In the genomic region with DNA sequence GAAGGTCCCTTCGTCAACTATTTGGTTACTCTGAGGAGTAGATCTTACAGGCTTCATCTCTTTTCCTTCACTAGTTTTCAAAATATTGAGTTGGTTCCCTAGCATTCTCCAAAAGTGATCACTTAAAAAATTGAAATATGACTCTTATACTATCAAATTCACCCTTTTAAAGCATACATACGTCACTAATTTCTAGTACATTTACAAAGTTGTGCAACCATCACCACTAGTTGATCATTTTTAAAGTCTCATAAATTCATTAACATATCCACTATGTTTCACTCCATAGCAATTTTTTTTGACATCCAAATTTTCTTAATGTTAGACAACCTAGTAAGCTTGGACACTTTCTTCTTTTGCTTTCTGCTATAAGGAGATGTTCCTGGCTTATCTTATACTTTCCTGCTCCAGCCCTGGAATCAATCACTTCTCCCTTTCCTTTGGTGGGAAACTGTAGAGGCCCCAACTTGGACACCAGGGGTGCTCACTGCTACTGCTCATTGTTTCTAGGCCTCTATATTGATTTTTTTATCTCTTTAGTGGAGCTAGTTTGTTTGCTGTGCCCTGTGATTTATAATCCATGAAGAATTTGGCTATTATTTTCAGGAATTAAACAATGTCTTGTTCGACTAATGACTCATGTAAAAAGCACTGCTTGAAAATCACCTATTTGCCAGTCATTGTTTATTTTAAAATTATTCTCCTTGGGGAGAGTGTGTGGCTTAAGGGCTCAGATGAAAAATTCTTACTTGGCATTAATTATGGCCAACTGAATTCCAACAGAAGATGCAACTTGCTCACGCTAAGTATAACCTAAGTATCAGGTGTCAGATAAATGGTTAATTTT, we compare ENCODE assay signal across 9 cellular contexts. TPM values are rescaled to one million over a fixed set of nuclear protein-coding genes. Genes with fewer than 3 reads are reported as not detected.
A peak's percentile ranks its signal among the peaks of the same experiment; 100 is the strongest.
DNase-seq lines count a peak whose midpoint lies in the region; ATAC-seq, FAIRE-seq and TF ChIP-seq lines count a peak whose summit lies in the region.
"Had no signal": no experiment of that assay in that cellular context is flagged by ENCODE, and none has a peak within 500 bp of the region (broad histone marks: within the 10 kb centered on the region; RNA-seq: fewer than 3 reads in every experiment).

No MANE protein-coding gene starts in this region.

- no peak overlapping the region for H3K27ac ChIP-seq in small intestine (ENCODE audit: low read depth in 1 of 2, low read length in 1 of 2)
- no peak overlapping the region for H3K27ac ChIP-seq in mesendoderm (ENCODE audit: low read depth, low read length)

- TF ChIP-seq CTCF in astrocyte of the cerebellum (IDR thresholded peaks at IDR 0.05; ENCODE audit: low read depth, low read length, missing control alignments) = peak; percentile 30

- no peak for FAIRE-seq in small intestine (lab: Jason Lieb, UNC)

- H3K18ac ChIP-seq in mesendoderm (ENCODE audit: low read length) = no peak overlapping the region

- peak overlapping the region in 6 of 8 donors; percentile 30 to 91 (median 48) for H3K4me3 Mint-ChIP-seq in naive B cell

- no peak overlapping the region for H3K9ac ChIP-seq in mesendoderm (ENCODE audit: low read length)

- no peaks in the 10 kb centered on the region for H3K9me3 ChIP-seq in small intestine (ENCODE audit: control insufficient read depth, low read depth)
- H3K9me3 ChIP-seq: adrenal gland had no signal

- intact Hi-C loops in sciatic nerve (cut with DNase I) = no loop called here

- H3K4me3 ChIP-seq in astrocyte of the cerebellum (ENCODE audit: low read depth, low read length) (no peak overlapping the region), small intestine (ENCODE audit: low read depth in 1 of 2, low read length in 2 of 2) (no peak overlapping the region), mesendoderm (ENCODE audit: low read length) (no peak overlapping the region)

- 72 to 80% (median 72%) methylated on average over 4 of the region's 4 CpGs for WGBS in small intestine, 3 donors
- WGBS in mesendoderm (ENCODE audit: extremely low coverage, insufficient coverage, low lambda C conversion rate) = no CpG with 5 or more reads among the region's 4 CpGs

- no peaks in the 10 kb centered on the region for H3K36me3 ChIP-seq in small intestine (ENCODE audit: control insufficient read depth in 2 of 2, insufficient read depth in 2 of 2, low read length in 2 of 2)
- no peaks in the 10 kb centered on the region for H3K36me3 ChIP-seq in mesendoderm (ENCODE audit: control insufficient read depth, insufficient read depth, low read length)
- H3K36me3 ChIP-seq: adrenal gland had no signal

- H3K9me3 Mint-ChIP-seq in naive B cell = no peaks in the 10 kb centered on the region

- no peak overlapping the region for H3K23ac ChIP-seq in mesendoderm (ENCODE audit: low read length)

- in situ Hi-C loops in ACHN (cut with HindIII; ENCODE audit: low pct_ligation_motif_present, low pct_unique_long_range_greater_than_20kb, low sequenced_read_pairs) (no loop called here), astrocyte of the cerebellum (cut with HindIII; ENCODE audit: low sequenced_read_pairs) (no loop called here)

- no peak overlapping the region for H2AK5ac ChIP-seq in mesendoderm (ENCODE audit: low read length)

- no peak overlapping the region for H4K5ac ChIP-seq in mesendoderm (ENCODE audit: low read length)

- no peak overlapping the region for H2BK15ac ChIP-seq in mesendoderm (replicated peaks; ENCODE audit: low read depth)

- H3K4ac ChIP-seq in mesendoderm (ENCODE audit: low read depth, low read length) = no peak overlapping the region

- no peak overlapping the region for H2BK5ac ChIP-seq in mesendoderm (ENCODE audit: low read length)

- no peak overlapping the region for H3K4me2 ChIP-seq in mesendoderm (ENCODE audit: low read length)

- H3K27ac Mint-ChIP-seq in naive B cell = peak overlapping the region in 2 of 6 donors; percentile 83 to 92

- H3K79me2 ChIP-seq in mesendoderm (ENCODE audit: control insufficient read depth, insufficient read depth, low read length) = no peaks in the 10 kb centered on the region

- H4K8ac ChIP-seq in mesendoderm (ENCODE audit: low read depth, low read length) = no peak overlapping the region

- no peak for ATAC-seq in naive B cell (ENCODE audit: low read depth in 2 of 2)
- no peak for ATAC-seq in sciatic nerve
- no peak for ATAC-seq in HG02623 (IDR thresholded peaks at IDR 0.05; ENCODE audit: unreplicated experiment)

- H3K4me1 Mint-ChIP-seq in naive B cell = peaks cover under 1 to 35% (median 11%) of the 10 kb centered on the region in 3 donors

- H3K56ac ChIP-seq in mesendoderm (ENCODE audit: low read length) = no peak overlapping the region

- no peaks in the 10 kb centered on the region for H3K36me3 Mint-ChIP-seq in naive B cell

- no peaks in the 10 kb centered on the region for H3K27me3 Mint-ChIP-seq in naive B cell

- peak; percentile 8 for DNase-seq in ACHN
- peak; percentile 30 for DNase-seq in HCEC 1CT
- DNase-seq in astrocyte of the cerebellum (ENCODE audit: low read depth) = peak; percentile 53
- no peak for DNase-seq in naive B cell
- DNase-seq in small intestine = no peak
- DNase-seq in sciatic nerve (ENCODE audit: low spot score) = no peak
- DNase-seq in mesendoderm = no peak
- DNase-seq: adrenal gland had no signal

- no peaks in the 10 kb centered on the region for H3K4me1 ChIP-seq in small intestine (ENCODE audit: control insufficient read depth in 2 of 2, insufficient read depth in 1 of 2, low read depth in 1 of 2, low read length in 1 of 2)
- H3K4me1 ChIP-seq in mesendoderm (ENCODE audit: control insufficient read depth, low read depth, low read length) = no peaks in the 10 kb centered on the region

- H3K79me1 ChIP-seq in mesendoderm (ENCODE audit: low read length) = no peaks in the 10 kb centered on the region

- no peaks in the 10 kb centered on the region for H3K27me3 ChIP-seq in small intestine (ENCODE audit: control insufficient read depth in 2 of 2, insufficient read depth in 2 of 2, low read length in 2 of 2)
- no peaks in the 10 kb centered on the region for H3K27me3 ChIP-seq in mesendoderm (ENCODE audit: insufficient read depth, low read length, poor library complexity)
- H3K27me3 ChIP-seq: adrenal gland had no signal

- H2BK120ac ChIP-seq in mesendoderm (ENCODE audit: low read depth, low read length) = no peak overlapping the region

RNA-seq across cellular contexts. Expression of gene ZFX, which starts 4.0 kb away (rescaled TPM):
- polyA plus RNA-seq in naive B cell (ENCODE audit: low read depth in 6 of 6) (10 to 100 TPM; 29.2 to 66.7 (median 57.8) TPM), small intestine (1 to 10 TPM; 5.8 to 6.8 (median 6.6) TPM)
- 75.1 TPM for total RNA-seq in sciatic nerve
- 10.3 TPM for polyA plus RNA-seq in mesendoderm (2013, experiment 1 of 2)
- 11.8 TPM for polyA plus RNA-seq in mesendoderm (2013, experiment 2 of 2)

Comparison
In these comparisons a context has a peak if more than half of its experiments do, and no peak if none do; other contexts are left out.
1. DNase-seq: peak in ACHN (single experiment), HCEC 1CT (single experiment) and astrocyte of the cerebellum (single experiment); none in naive B cell (single experiment), small intestine (single experiment), sciatic nerve (single experiment) and mesendoderm (single experiment).